8 cellular contexts compared by ENCODE assay signal in genomic region chr6:1310628-1311399, GRCh38. TPM values are rescaled to one million over a fixed set of nuclear protein-coding genes. Genes with fewer than 3 reads are reported as not detected.
A peak's percentile ranks its signal among the peaks of the same experiment; 100 is the strongest.
DNase-seq lines count a peak whose midpoint lies in the region; ATAC-seq lines count a peak whose summit lies in the region.

No MANE protein-coding gene starts in this region.

- H3K36me3 Mint-ChIP-seq in T-helper 1 cell treated with Interleukin-12 subunit alpha and Interleukin-12 subunit beta and Interleukin-4 antibody, amounts not matched to agents 30 μg/mL and 1 μg/mL, for 36 hours (ENCODE audit: low read depth) = no peaks in the 10 kb centered on the region

- no peak for ATAC-seq in HG03457 (IDR thresholded peaks at IDR 0.05; ENCODE audit: unreplicated experiment)
- no peak for ATAC-seq in GM21737 (IDR thresholded peaks at IDR 0.05; ENCODE audit: unreplicated experiment)

- H3K4me1 ChIP-seq in adipocyte (ENCODE audit: control insufficient read depth, insufficient read depth, low read length) = peaks cover 9% of the 10 kb centered on the region
- peaks cover 11% of the 10 kb centered on the region for H3K4me1 ChIP-seq in stomach smooth muscle (ENCODE audit: control insufficient read depth, insufficient read depth, low read length)

- H3K4me1 Mint-ChIP-seq in T-helper 1 cell treated with Interleukin-12 subunit alpha and Interleukin-12 subunit beta and Interleukin-4 antibody, amounts not matched to agents 30 μg/mL and 1 μg/mL, for 36 hours (ENCODE audit: low read depth) = peaks cover 12% of the 10 kb centered on the region

- H3K27me3 ChIP-seq in adipocyte (replicated peaks; ENCODE audit: control insufficient read depth, insufficient read depth, low read length) (peaks cover 40% of the 10 kb centered on the region), stomach smooth muscle (ENCODE audit: control insufficient read depth in 1 of 2, insufficient read depth in 2 of 2, low read length in 2 of 2) (peaks cover 9 to 12% of the 10 kb centered on the region in 2 donors)

- H3K27ac ChIP-seq in stomach smooth muscle (ENCODE audit: low read length) = peak overlapping the region; percentile 41

- H3K36me3 ChIP-seq in adipocyte (ENCODE audit: control insufficient read depth, insufficient read depth, low read length, severe bottlenecking) (no peaks in the 10 kb centered on the region), stomach smooth muscle (ENCODE audit: control insufficient read depth in 2 of 2, insufficient read depth in 2 of 2, low read length in 2 of 2) (no peaks in the 10 kb centered on the region)

- peaks cover 78% of the 10 kb centered on the region for H3K27me3 Mint-ChIP-seq in T-helper 1 cell treated with Interleukin-12 subunit alpha and Interleukin-12 subunit beta and Interleukin-4 antibody, amounts not matched to agents 30 μg/mL and 1 μg/mL, for 36 hours (ENCODE audit: low read depth)

- H3K9me3 Mint-ChIP-seq in T-helper 1 cell treated with Interleukin-12 subunit alpha and Interleukin-12 subunit beta and Interleukin-4 antibody, amounts not matched to agents 30 μg/mL and 1 μg/mL, for 36 hours = no peaks in the 10 kb centered on the region

- peak overlapping the region; percentile 49 for H3K27ac Mint-ChIP-seq in T-helper 1 cell treated with Interleukin-12 subunit alpha and Interleukin-12 subunit beta and Interleukin-4 antibody, amounts not matched to agents 30 μg/mL and 1 μg/mL, for 36 hours

- no peak for DNase-seq in T-helper 1 cell
- DNase-seq in adipocyte (ENCODE audit: low read depth) = no peak
- peak; percentile 56 for DNase-seq in kidney tubule cell (ENCODE audit: low spot score)
- DNase-seq in SK-N-DZ (ENCODE audit: low spot score) = no peak

- H3K9ac ChIP-seq in adipocyte (ENCODE audit: low read length) (no peak overlapping the region), stomach smooth muscle (ENCODE audit: low read length in 2 of 2) (no peak overlapping the region)

- peak overlapping the region; percentile 65 for H3K4me3 Mint-ChIP-seq in T-helper 1 cell treated with Interleukin-12 subunit alpha and Interleukin-12 subunit beta and Interleukin-4 antibody, amounts not matched to agents 30 μg/mL and 1 μg/mL, for 36 hours

- H3K9me3 ChIP-seq in adipocyte (ENCODE audit: control insufficient read depth, low read length) = peaks cover 9% of the 10 kb centered on the region
- peaks cover 0 to 3% of the 10 kb centered on the region in 2 donors for H3K9me3 ChIP-seq in stomach smooth muscle (ENCODE audit: control insufficient read depth in 2 of 2, low read length in 2 of 2)

- H3K4me3 ChIP-seq in adipocyte (ENCODE audit: low read length) (peak overlapping the region; percentile 81), stomach smooth muscle (ENCODE audit: low read length in 2 of 2) (peak overlapping the region; percentile 26 to 75)

RNA-seq across cellular contexts. Expression of gene FOXQ1, which starts 1.1 kb away (rescaled TPM):
- not detected in 2 replicates for polyA plus RNA-seq in SK-N-DZ (2014; cell fraction: cytosol; rRNA removed)
- polyA plus RNA-seq in SK-N-DZ (2014; cell fraction: nucleus; rRNA removed) = not detected in 2 replicates
